ENCODE assay signal across 32 cellular contexts in the genomic region with DNA sequence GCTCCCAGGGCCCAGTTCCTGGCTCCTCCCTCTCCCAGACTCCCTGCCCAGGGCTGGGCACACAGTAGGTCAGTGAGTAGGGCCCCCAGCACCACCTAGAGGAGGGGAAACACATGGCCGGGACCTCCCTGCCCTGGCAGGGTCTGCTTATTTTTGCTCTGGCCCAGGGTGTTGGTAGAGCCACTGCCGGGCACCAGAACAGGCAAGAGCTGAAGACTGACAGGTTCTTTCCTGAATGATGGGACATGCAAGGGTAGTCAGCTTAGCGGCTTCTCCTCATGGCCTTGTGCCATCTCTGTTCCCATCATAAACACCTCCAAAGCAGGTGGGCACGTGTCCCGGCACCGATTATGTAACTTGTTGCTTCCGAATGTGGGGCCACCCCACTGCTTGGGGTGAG.
A peak's percentile ranks its signal among the peaks of the same experiment; 100 is the strongest.
DNase-seq lines count a peak whose midpoint lies in the region; ATAC-seq, FAIRE-seq and TF ChIP-seq lines count a peak whose summit lies in the region.
"Had no signal": no experiment of that assay in that cellular context is flagged by ENCODE, and none has a peak within 500 bp of the region (broad histone marks: within the 10 kb centered on the region; RNA-seq: fewer than 3 reads in every experiment).

No MANE protein-coding gene starts in this region.

- H4K8ac ChIP-seq in neuronal stem cell (ENCODE audit: low read depth, low read length) = no peak overlapping the region

- H3K9me3 ChIP-seq in HepG2 (ENCODE audit: low read length) (no peaks in the 10 kb centered on the region), right lobe of liver (no peaks in the 10 kb centered on the region), neuronal stem cell (replicated peaks in 1 of 2; ENCODE audit: control insufficient read depth in 2 of 2, insufficient read depth in 1 of 2, low read depth in 1 of 2, low read length in 2 of 2) (peaks cover 0 to 1% of the 10 kb centered on the region in 2 donors)
- H3K9me3 ChIP-seq: adrenal gland had no signal

- TF ChIP-seq RAD21 in HepG2 (CRISPR knock-in tag; IDR thresholded peaks at IDR 0.05) = no peak

- H3K27me3 ChIP-seq in HepG2 (ENCODE audit: control insufficient read depth in 1 of 2, insufficient read depth in 2 of 2, low read length in 2 of 2) (peaks cover 2 to 42% of the 10 kb centered on the region in 2 experiments), right lobe of liver (no peaks in the 10 kb centered on the region), dorsolateral prefrontal cortex (peaks cover 0 to 1% (median 0%) of the 10 kb centered on the region in 45 donors), neuronal stem cell (ENCODE audit: control insufficient read depth in 3 of 3, insufficient read depth in 3 of 3, low read depth in 1 of 3, low read length in 3 of 3) (peaks cover 0 to 8% (median 0%) of the 10 kb centered on the region in 3 experiments)

- TF ChIP-seq CTCF in HepG2 (CRISPR knock-in tag; IDR thresholded peaks at IDR 0.05) (peak; percentile 19; the same call in 1 of the 2 replicates), right lobe of liver (IDR thresholded peaks at IDR 0.05) (no peak), dorsolateral prefrontal cortex (IDR thresholded peaks at IDR 0.05 in 54 of 56, conservative IDR thresholded peaks at IDR 0.05 in 2 of 56; ENCODE audit: low read depth in 1 of 56, partially characterized antibody in 56 of 56) (no peak), nephron progenitor cell (IDR thresholded peaks at IDR 0.05) (no peak)

- H3K4me1 ChIP-seq in HepG2 (ENCODE audit: insufficient read depth, low read length) (peaks cover 66% of the 10 kb centered on the region), right lobe of liver (peaks cover 0 to 22% (median 9%) of the 10 kb centered on the region in 4 donors), neuronal stem cell (ENCODE audit: control insufficient read depth in 2 of 2, insufficient read depth in 1 of 2, low read depth in 1 of 2, low read length in 2 of 2) (peaks cover 0 to 10% of the 10 kb centered on the region in 2 donors)
- H3K4me1 ChIP-seq: adrenal gland had no signal

- POLR2A ChIA-PET in HepG2 (lab: Yijun Ruan, JAX) = no interaction called here

- H3K4ac ChIP-seq in neuronal stem cell (ENCODE audit: low read length) = no peak overlapping the region

- 20% methylated on average over 1 of the region's 7 CpGs for WGBS in HepG2 (ENCODE audit: low lambda C conversion rate)
- WGBS in right lobe of liver (ENCODE audit: insufficient coverage, low coverage, low lambda C conversion rate, missing lambda C conversion rate) = no CpG with 5 or more reads among the region's 7 CpGs
- WGBS in neuronal stem cell (ENCODE audit: extremely low coverage in 2 of 2, insufficient read length in 2 of 2, insufficient replicate concordance in 1 of 2), 2 donors = no CpG with 5 or more reads among the region's 7 CpGs

- FAIRE-seq in HepG2 (lab: Jason Lieb, UNC) = no peak
- FAIRE-seq: A204.1, GM18507, H54, kidney had no signal

- H4K91ac ChIP-seq in neuronal stem cell (ENCODE audit: low read depth, low read length, poor library complexity) = no peak overlapping the region

- peak overlapping the region; percentile 7 for H2BK15ac ChIP-seq in neuronal stem cell (ENCODE audit: low read length)

- CTCF ChIA-PET in HepG2 (lab: Yijun Ruan, JAX; ENCODE audit: low intra/inter-chr PET ratio, low total read pairs) = no interaction called here

- H3K4me3 Mint-ChIP-seq in activated T-helper 2 cell treated with anti-CD3 and anti-CD28 coated beads, Interferon-gamma antibody, Interleukin-2, Interleukin-4, amounts not matched to agents 10 μg/mL and 5 μg/mL and 100 μg/mL, durations not matched to agents 14 hours and 24 hours and 36 hours (ENCODE audit: low read depth) = no peak overlapping the region
- H3K4me3 Mint-ChIP-seq in nephron progenitor cell = no peak overlapping the region
- H3K4me3 Mint-ChIP-seq: activated CD8-positive, alpha-beta T cell treated with anti-CD3 and anti-CD28 coated beads for 36 hours; activated naive CD4-positive, alpha-beta T cell treated with anti-CD3 and anti-CD28 coated beads, Interleukin-2, amount 10 ng/mL, durations not matched to agents 7 days and 5 days; activated T-helper 1 cell treated with anti-CD3 and anti-CD28 coated beads, Interleukin-12 subunit alpha, Interleukin-12 subunit beta, Interleukin-2, Interleukin-4 antibody, amounts not matched to agents 30 ng/mL and 10 ng/mL and 1 ng/mL, durations not matched to agents 14 hours and 24 hours and 36 hours; CD4-positive, alpha-beta T cell; central memory CD8-positive, alpha-beta T cell; dendritic cell treated with granulocyte-macrophage colony-stimulating factor and Interleukin-4, amounts not matched to agents 40 ng/mL and 50 ng/mL, for 4 days; stimulated activated effector memory CD8-positive, alpha-beta T cell treated with anti-CD3 and anti-CD28 coated beads, Interleukin-12 subunit alpha, Interleukin-12 subunit beta, amount 100 ng/mL, for 72 hours had no signal

- H3K4me1 Mint-ChIP-seq in activated T-helper 2 cell treated with anti-CD3 and anti-CD28 coated beads, Interferon-gamma antibody, Interleukin-2, Interleukin-4, amounts not matched to agents 10 μg/mL and 5 μg/mL and 100 μg/mL, durations not matched to agents 14 hours and 24 hours and 36 hours (ENCODE audit: low read depth) = peaks cover 4% of the 10 kb centered on the region
- peaks cover 62% of the 10 kb centered on the region for H3K4me1 Mint-ChIP-seq in nephron progenitor cell

- H3K27ac ChIP-seq in HepG2 (ENCODE audit: extremely low read length, insufficient read depth, low read length) = no peak overlapping the region
- H3K27ac ChIP-seq in right lobe of liver = no peak overlapping the region
- peak overlapping the region in 33 of 59 donors; percentile 1 to 75 (median 35) for H3K27ac ChIP-seq in dorsolateral prefrontal cortex
- H3K27ac ChIP-seq in neuronal stem cell (replicated peaks; ENCODE audit: low read length) = no peak overlapping the region
- H3K27ac ChIP-seq: adrenal gland, HL-60, SK-N-MC had no signal

- no peaks in the 10 kb centered on the region for H3K36me3 Mint-ChIP-seq in activated T-helper 2 cell treated with anti-CD3 and anti-CD28 coated beads, Interferon-gamma antibody, Interleukin-2, Interleukin-4, amounts not matched to agents 10 μg/mL and 5 μg/mL and 100 μg/mL, durations not matched to agents 14 hours and 24 hours and 36 hours (ENCODE audit: low read depth)
- H3K36me3 Mint-ChIP-seq in nephron progenitor cell (ENCODE audit: low read depth) = peaks cover 5% of the 10 kb centered on the region
- H3K36me3 Mint-ChIP-seq: activated naive CD4-positive, alpha-beta T cell treated with anti-CD3 and anti-CD28 coated beads, Interleukin-2, amount 10 ng/mL, durations not matched to agents 7 days and 5 days; stimulated activated effector memory CD8-positive, alpha-beta T cell treated with anti-CD3 and anti-CD28 coated beads, Interleukin-12 subunit alpha, Interleukin-12 subunit beta, amount 100 ng/mL, for 72 hours had no signal

- DNase-seq in HepG2 (ENCODE audit: low spot score) (no peak), right lobe of liver (no peak), dorsolateral prefrontal cortex (no peak), neuronal stem cell (ENCODE audit: low spot score) (no peak), NCI-H1436 treated with DMSO at 0.1 percent for 48 hours (lab: John Stamatoyannopoulos, UW) (no peak), NCI-H2227 (lab: John Stamatoyannopoulos, UW; ENCODE audit: unreplicated experiment) (no peak), nephron progenitor cell (no peak)
- DNase-seq in activated T-helper 2 cell treated with anti-CD3 and anti-CD28 coated beads, Interferon-gamma antibody, Interleukin-2, Interleukin-4, amounts not matched to agents 10 μg/mL and 5 μg/mL and 100 μg/mL, durations not matched to agents 14 hours and 24 hours and 36 hours (ENCODE audit: low spot score) = no peak
- DNase-seq: activated CD8-positive, alpha-beta memory T cell treated with anti-CD3 and anti-CD28 coated beads, Interleukin-2, amount 50 U/mL, for 48 hours; activated CD8-positive, alpha-beta T cell treated with anti-CD3 and anti-CD28 coated beads for 36 hours; activated naive CD4-positive, alpha-beta T cell treated with anti-CD3 and anti-CD28 coated beads, Interleukin-2, amount 10 ng/mL, durations not matched to agents 7 days and 5 days; adrenal gland; CD4-positive, alpha-beta T cell; foreskin fibroblast; head of caudate nucleus; Karpas-422; kidney; NCI-H1436; NCI-H2107; NCI-H446 treated with DMSO at 0.1 percent for 48 hours; occipital lobe; trophoblast cell had no signal

- H3K4me3 ChIP-seq in HepG2 (replicated peaks in 1 of 3; ENCODE audit: insufficient read depth in 1 of 3, low read depth in 2 of 3, low read length in 3 of 3) (no peak overlapping the region; a peak in 1 of 6 replicates), right lobe of liver (no peak overlapping the region), dorsolateral prefrontal cortex (no peak overlapping the region), neuronal stem cell (ENCODE audit: low read length in 2 of 2) (no peak overlapping the region)
- H3K4me3 ChIP-seq: adrenal gland, SK-N-MC had no signal

- H3K36me3 ChIP-seq in HepG2 (replicated peaks in 1 of 2; ENCODE audit: control insufficient read depth in 1 of 2, insufficient read depth in 2 of 2, low read length in 2 of 2) (no peaks in the 10 kb centered on the region), right lobe of liver (no peaks in the 10 kb centered on the region), neuronal stem cell (replicated peaks in 1 of 2; ENCODE audit: control insufficient read depth in 2 of 2, insufficient read depth in 2 of 2, low read length in 2 of 2) (no peaks in the 10 kb centered on the region)
- H3K36me3 ChIP-seq: adrenal gland had no signal

- intact Hi-C loops in HepG2 (cut with micrococcal nuclease; ENCODE audit: unreplicated experiment) = no loop called here
- intact Hi-C loops in right lobe of liver (cut with DNase I) = no loop called here
- intact Hi-C loops in dorsolateral prefrontal cortex (cut with DNase I) = no loop called here
- intact Hi-C loops in activated T-helper 2 cell treated with anti-CD3 and anti-CD28 coated beads, Interferon-gamma antibody, Interleukin-2, Interleukin-4, amounts not matched to agents 10 μg/mL and 5 μg/mL and 100 μg/mL, durations not matched to agents 14 hours and 24 hours and 36 hours (cut with micrococcal nuclease) = loop anchor here (5.0 kb wide), 1 partner anchor 88 kb away; a partner anchor contains a TSS

- in situ Hi-C loops in HepG2 (cut with HindIII; ENCODE audit: extremely low pct_ligation_motif_present, low pct_unique_long_range_greater_than_20kb) = no loop called here

- peaks cover 12% of the 10 kb centered on the region for H3K27me3 Mint-ChIP-seq in activated T-helper 2 cell treated with anti-CD3 and anti-CD28 coated beads, Interferon-gamma antibody, Interleukin-2, Interleukin-4, amounts not matched to agents 10 μg/mL and 5 μg/mL and 100 μg/mL, durations not matched to agents 14 hours and 24 hours and 36 hours (ENCODE audit: low read depth)
- H3K27me3 Mint-ChIP-seq in nephron progenitor cell (ENCODE audit: low read depth, poor library complexity) = peaks cover 5% of the 10 kb centered on the region
- H3K27me3 Mint-ChIP-seq: CD4-positive, alpha-beta T cell; central memory CD8-positive, alpha-beta T cell had no signal

- H3K27ac Mint-ChIP-seq in activated T-helper 2 cell treated with anti-CD3 and anti-CD28 coated beads, Interferon-gamma antibody, Interleukin-2, Interleukin-4, amounts not matched to agents 10 μg/mL and 5 μg/mL and 100 μg/mL, durations not matched to agents 14 hours and 24 hours and 36 hours = no peak overlapping the region
- H3K27ac Mint-ChIP-seq in nephron progenitor cell = no peak overlapping the region
- H3K27ac Mint-ChIP-seq: activated CD8-positive, alpha-beta T cell treated with anti-CD3 and anti-CD28 coated beads for 36 hours; activated naive CD4-positive, alpha-beta T cell treated with anti-CD3 and anti-CD28 coated beads, Interleukin-2, amount 10 ng/mL, durations not matched to agents 7 days and 5 days; activated T-helper 1 cell treated with anti-CD3 and anti-CD28 coated beads, Interleukin-12 subunit alpha, Interleukin-12 subunit beta, Interleukin-2, Interleukin-4 antibody, amounts not matched to agents 30 ng/mL and 10 ng/mL and 1 ng/mL, durations not matched to agents 14 hours and 24 hours and 36 hours; CD4-positive, alpha-beta T cell; dendritic cell treated with granulocyte-macrophage colony-stimulating factor and Interleukin-4, amounts not matched to agents 40 ng/mL and 50 ng/mL, for 4 days; stimulated activated effector memory CD8-positive, alpha-beta T cell treated with anti-CD3 and anti-CD28 coated beads, Interleukin-12 subunit alpha, Interleukin-12 subunit beta, amount 100 ng/mL, for 72 hours had no signal

- BruUV-seq in HepG2 (replicated peaks; lab: Mats Ljungman, UMichigan) = no TSS peak

- peak overlapping the region; percentile 70 for H2AK5ac ChIP-seq in neuronal stem cell (ENCODE audit: low read depth, low read length)

- H3K14ac ChIP-seq in neuronal stem cell (ENCODE audit: low read length) = peak overlapping the region; percentile 4

- TF ChIP-seq EP300 in HepG2 (IDR thresholded peaks at IDR 0.05; ENCODE audit: low read depth in 2 of 2, low read length in 2 of 2) = no peak
- TF ChIP-seq EP300 in HepG2 (CRISPR knock-in tag; IDR thresholded peaks at IDR 0.05; ENCODE audit: borderline replicate concordance) = no peak

- H3K9ac ChIP-seq in HepG2 (ENCODE audit: insufficient read depth, low read depth, low read length) (no peak overlapping the region), neuronal stem cell (ENCODE audit: low read depth, low read length, poor library complexity) (no peak overlapping the region)

- H2AFZ ChIP-seq in HepG2 (ENCODE audit: low read length) = no peak overlapping the region
- peak overlapping the region; percentile 16 for H2AFZ ChIP-seq in neuronal stem cell (ENCODE audit: low read length)

- no peak for ATAC-seq in HepG2
- no peak for ATAC-seq in right lobe of liver
- ATAC-seq: activated CD8-positive, alpha-beta T cell treated with anti-CD3 and anti-CD28 coated beads for 36 hours; esophagus mucosa; stimulated activated effector memory CD8-positive, alpha-beta T cell treated with anti-CD3 and anti-CD28 coated beads, Interleukin-12 subunit alpha, Interleukin-12 subunit beta, amount 100 ng/mL, for 72 hours had no signal

- no peak overlapping the region for H2BK5ac ChIP-seq in neuronal stem cell (ENCODE audit: low read length)

- no peak overlapping the region for H3K23ac ChIP-seq in neuronal stem cell (ENCODE audit: low read depth, low read length, poor library complexity)

- no peak overlapping the region for H2BK120ac ChIP-seq in neuronal stem cell (ENCODE audit: low read depth, low read length)

- no peaks in the 10 kb centered on the region for H3K79me2 ChIP-seq in HepG2 (ENCODE audit: insufficient read depth, low read length)

- peak overlapping the region; percentile 59 for H3K18ac ChIP-seq in neuronal stem cell (ENCODE audit: low read length)

- H4K20me1 ChIP-seq in HepG2 (ENCODE audit: insufficient read depth, low read length) = no peaks in the 10 kb centered on the region

- TF ChIP-seq POLR2A in HepG2 (IDR thresholded peaks at IDR 0.05; ENCODE audit: insufficient read depth in 1 of 2, low read depth in 2 of 2, low read length in 2 of 2) (no peak), right lobe of liver (IDR thresholded peaks at IDR 0.05) (no peak)

- H2BK12ac ChIP-seq in neuronal stem cell (ENCODE audit: low read length) = no peak overlapping the region

- no peaks in the 10 kb centered on the region for H3K79me1 ChIP-seq in neuronal stem cell (ENCODE audit: low read depth, low read length)

- no peaks in the 10 kb centered on the region for H3K9me3 Mint-ChIP-seq in activated T-helper 2 cell treated with anti-CD3 and anti-CD28 coated beads, Interferon-gamma antibody, Interleukin-2, Interleukin-4, amounts not matched to agents 10 μg/mL and 5 μg/mL and 100 μg/mL, durations not matched to agents 14 hours and 24 hours and 36 hours
- H3K9me3 Mint-ChIP-seq in nephron progenitor cell = no peaks in the 10 kb centered on the region
- H3K9me3 Mint-ChIP-seq: activated CD8-positive, alpha-beta T cell treated with anti-CD3 and anti-CD28 coated beads for 36 hours; activated naive CD4-positive, alpha-beta T cell treated with anti-CD3 and anti-CD28 coated beads, Interleukin-2, amount 10 ng/mL, durations not matched to agents 7 days and 5 days; activated T-helper 1 cell treated with anti-CD3 and anti-CD28 coated beads, Interleukin-12 subunit alpha, Interleukin-12 subunit beta, Interleukin-2, Interleukin-4 antibody, amounts not matched to agents 30 ng/mL and 10 ng/mL and 1 ng/mL, durations not matched to agents 14 hours and 24 hours and 36 hours; CD4-positive, alpha-beta T cell; central memory CD8-positive, alpha-beta T cell; dendritic cell treated with granulocyte-macrophage colony-stimulating factor and Interleukin-4, amounts not matched to agents 40 ng/mL and 50 ng/mL, for 4 days; stimulated activated effector memory CD8-positive, alpha-beta T cell treated with anti-CD3 and anti-CD28 coated beads, Interleukin-12 subunit alpha, Interleukin-12 subunit beta, amount 100 ng/mL, for 72 hours had no signal

- H3K4me2 ChIP-seq in HepG2 (ENCODE audit: low read depth, low read length) = peak overlapping the region; percentile 48; the same call in 1 of the 2 replicates
- no peak overlapping the region for H3K4me2 ChIP-seq in neuronal stem cell (ENCODE audit: insufficient read depth, low read length, poor library complexity, severe bottlenecking)

Comparison
In these comparisons a context has a peak if more than half of its experiments do, and no peak if none do; other contexts are left out.
1. H3K27ac ChIP-seq: peak in dorsolateral prefrontal cortex (33 of 59); none in HepG2 (single experiment), right lobe of liver (0 of 3) and neuronal stem cell (single experiment).